9 cellular contexts compared by ENCODE assay signal in the genomic region with DNA sequence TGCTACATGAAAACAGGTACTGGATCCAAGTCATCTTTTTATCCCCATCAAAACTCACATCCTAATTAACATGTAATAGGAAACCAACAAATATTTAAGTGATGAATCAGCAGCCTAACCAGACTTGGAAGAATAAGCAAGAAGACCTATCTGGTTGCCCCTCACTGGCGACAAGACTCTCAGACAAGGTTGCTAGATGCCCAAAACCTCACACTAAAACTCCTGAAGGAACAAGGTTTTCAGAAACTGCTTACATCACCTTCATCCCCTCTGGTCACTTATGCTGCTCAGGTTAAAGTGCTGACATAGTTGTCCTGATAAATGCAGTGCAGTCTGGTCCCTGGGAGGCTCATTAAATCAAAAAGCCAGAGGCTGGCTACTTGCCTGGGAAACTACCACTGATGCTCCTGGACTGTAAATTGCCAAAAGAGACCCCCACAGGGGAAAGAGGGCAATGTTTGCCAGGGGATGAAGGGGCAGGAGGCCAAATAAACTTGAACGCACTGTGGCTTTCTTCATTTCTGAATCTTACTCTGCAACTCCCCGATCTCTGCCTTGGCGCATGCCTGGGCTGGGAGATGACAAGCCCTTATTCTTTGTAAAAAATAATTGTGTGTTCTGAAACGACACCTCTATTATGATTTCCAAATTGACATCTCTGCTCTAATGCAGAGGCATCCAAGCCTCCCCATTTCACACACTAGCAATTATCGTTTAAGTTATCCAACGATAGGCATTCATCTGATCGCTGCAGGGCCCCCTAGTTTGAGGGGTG.
DNase-seq lines count a peak whose midpoint lies in the region; ATAC-seq lines count a peak whose summit lies in the region.
"Had no signal": no experiment of that assay in that cellular context is flagged by ENCODE, and none has a peak within 500 bp of the region (broad histone marks: within the 10 kb centered on the region; RNA-seq: fewer than 3 reads in every experiment).

No MANE protein-coding gene starts in this region.

- DNase-seq in ELF-1 (ENCODE audit: low read depth, low spot score) (peak; percentile 29), NCI-H2227 treated with DMSO at 0.1 percent for 48 hours (lab: John Stamatoyannopoulos, UW) (peak; percentile 39), caudate nucleus (lab: John Stamatoyannopoulos, UW) (peak in 18 of 61 donors; percentile 5 to 63 (median 26)), myocyte (ENCODE audit: low read depth) (peak; percentile 43)
- no peak for DNase-seq in stimulated activated CD8-positive, alpha-beta memory T cell treated with anti-CD3 and anti-CD28 coated beads, Interleukin-4, amount 100 ng/mL, for 48 hours
- DNase-seq: activated CD4-positive, CD25-positive, alpha-beta regulatory T cell treated with anti-CD3 and anti-CD28 coated beads, Interleukin-2, amount 50 U/mL, for 72 hours had no signal

- ATAC-seq in GM21367 (IDR thresholded peaks at IDR 0.05; ENCODE audit: unreplicated experiment) (no peak), GM21526 (IDR thresholded peaks at IDR 0.05; ENCODE audit: low FRiP score, unreplicated experiment) (no peak), HG03457 (IDR thresholded peaks at IDR 0.05; ENCODE audit: unreplicated experiment) (no peak)

- H3K27ac ChIP-seq in caudate nucleus (ENCODE audit: low read depth, low read length): peak overlapping the region; percentile 40
